ENCODE assay signal across 10 cellular contexts in the genomic region with DNA sequence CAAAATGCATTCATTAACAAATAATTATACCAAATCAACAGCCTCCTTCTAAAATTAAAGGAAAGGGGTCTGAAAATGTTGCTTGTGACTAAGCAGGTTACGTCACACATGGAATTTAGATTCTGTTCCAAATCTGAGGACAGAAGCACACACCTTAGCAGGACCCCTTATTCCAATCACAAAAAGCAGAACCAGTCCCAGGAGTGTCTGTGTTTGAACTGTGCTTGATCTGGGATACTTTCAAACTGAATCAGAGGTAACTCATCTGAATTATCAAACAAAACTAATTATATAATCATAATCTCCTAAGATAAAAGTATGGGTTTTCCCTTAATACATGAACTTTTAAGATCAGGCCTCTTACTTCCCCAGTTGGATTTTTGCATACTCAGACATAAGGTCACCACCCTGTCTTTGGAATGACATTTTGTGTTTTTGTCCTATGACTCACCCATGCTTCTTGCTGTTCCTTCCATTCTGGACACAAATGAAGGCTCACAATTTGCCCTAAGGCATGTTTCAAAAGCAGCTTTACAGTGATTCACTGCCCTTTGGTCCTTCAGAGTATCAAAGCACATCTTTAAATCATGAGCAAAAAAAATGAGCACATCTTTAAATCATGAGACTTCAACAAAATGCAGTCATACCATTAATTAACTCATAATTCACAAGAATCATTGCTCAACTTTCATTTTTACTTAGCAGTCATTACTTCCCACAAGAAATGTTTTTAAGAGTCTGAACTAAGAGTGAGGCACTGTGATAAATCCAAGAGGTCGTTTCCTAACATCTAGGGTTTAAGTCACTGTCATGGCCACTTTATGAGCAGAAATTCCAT. TPM values are rescaled to one million over a fixed set of nuclear protein-coding genes. Genes with fewer than 3 reads are reported as not detected.
DNase-seq lines count a peak whose midpoint lies in the region; ATAC-seq and TF ChIP-seq lines count a peak whose summit lies in the region.
"Had no signal": no experiment of that assay in that cellular context is flagged by ENCODE, and none has a peak within 500 bp of the region (broad histone marks: within the 10 kb centered on the region; RNA-seq: fewer than 3 reads in every experiment).

No MANE protein-coding gene starts in this region.

- peaks cover 0 to 5% of the 10 kb centered on the region in 2 donors for H3K9me3 Mint-ChIP-seq in stimulated activated naive CD8-positive, alpha-beta T cell treated with anti-CD3 and anti-CD28 coated beads, Interleukin-15, amount 100 ng/mL, for 72 hours
- H3K9me3 Mint-ChIP-seq in effector memory CD8-positive, alpha-beta T cell = peaks cover 6 to 16% of the 10 kb centered on the region in 2 donors

- H3K4me2 ChIP-seq in mammary epithelial cell (ENCODE audit: insufficient read depth, low read depth, low read length) = peak overlapping the region; percentile 65

- no peaks in the 10 kb centered on the region for H3K27me3 ChIP-seq in mammary epithelial cell (ENCODE audit: insufficient read depth, low read length)
- no peaks in the 10 kb centered on the region for H3K27me3 ChIP-seq in lower lobe of right lung (ENCODE audit: low read depth)

- no peaks in the 10 kb centered on the region for H3K4me1 Mint-ChIP-seq in stimulated activated naive CD8-positive, alpha-beta T cell treated with anti-CD3 and anti-CD28 coated beads, Interleukin-15, amount 100 ng/mL, for 72 hours
- H3K4me1 Mint-ChIP-seq in effector memory CD8-positive, alpha-beta T cell (ENCODE audit: low read depth in 2 of 2) = no peaks in the 10 kb centered on the region
- H3K4me1 Mint-ChIP-seq: CD4-positive, CD25-positive, alpha-beta regulatory T cell had no signal

- peaks cover 15% of the 10 kb centered on the region for H3K36me3 ChIP-seq in mammary epithelial cell (ENCODE audit: insufficient read depth, low read length)
- H3K36me3 ChIP-seq in lower lobe of right lung = no peaks in the 10 kb centered on the region

- intact Hi-C loops in mammary epithelial cell (cut with micrococcal nuclease) (loop anchor here (2.0 kb wide), 1 partner anchor 59 kb away; no protein-coding TSS in a partner anchor), lower lobe of right lung (cut with DNase I) (no loop called here)

- H3K9me3 ChIP-seq in mammary epithelial cell (replicated peaks; ENCODE audit: insufficient read depth, low read length) (no peaks in the 10 kb centered on the region), lower lobe of right lung (no peaks in the 10 kb centered on the region)

- peak overlapping the region in 1 of 3 experiments; percentile 17 for H3K4me3 ChIP-seq in mammary epithelial cell (replicated peaks in 1 of 3; ENCODE audit: insufficient read depth in 1 of 3, low read depth in 2 of 3, low read length in 3 of 3)
- no peak overlapping the region for H3K4me3 ChIP-seq in lower lobe of right lung

- H3K4me3 Mint-ChIP-seq in stimulated activated naive CD8-positive, alpha-beta T cell treated with anti-CD3 and anti-CD28 coated beads, Interleukin-15, amount 100 ng/mL, for 72 hours = no peak overlapping the region
- H3K4me3 Mint-ChIP-seq in effector memory CD8-positive, alpha-beta T cell = no peak overlapping the region

- H3K27me3 Mint-ChIP-seq in stimulated activated naive CD8-positive, alpha-beta T cell treated with anti-CD3 and anti-CD28 coated beads, Interleukin-15, amount 100 ng/mL, for 72 hours = no peaks in the 10 kb centered on the region
- H3K27me3 Mint-ChIP-seq in effector memory CD8-positive, alpha-beta T cell = no peaks in the 10 kb centered on the region
- H3K27me3 Mint-ChIP-seq: CD4-positive, CD25-positive, alpha-beta regulatory T cell had no signal

- TF ChIP-seq CTCF in mammary epithelial cell (conservative IDR thresholded peaks at IDR 0.05 in 1 of 2, IDR thresholded peaks at IDR 0.05 in 1 of 2; ENCODE audit: extremely low read depth in 1 of 2, insufficient read depth in 1 of 2, low read depth in 1 of 2, low read length in 2 of 2) (no peak), lower lobe of right lung (IDR thresholded peaks at IDR 0.05) (no peak)

- no peak overlapping the region for H3K9ac ChIP-seq in mammary epithelial cell (ENCODE audit: insufficient read depth, low read length)

- no peaks in the 10 kb centered on the region for H3K36me3 Mint-ChIP-seq in effector memory CD8-positive, alpha-beta T cell (ENCODE audit: insufficient read depth)
- H3K36me3 Mint-ChIP-seq: CD4-positive, CD25-positive, alpha-beta regulatory T cell had no signal

- H3K4me1 ChIP-seq in mammary epithelial cell (ENCODE audit: insufficient read depth, low read length) (peaks cover 19% of the 10 kb centered on the region), lower lobe of right lung (peaks cover 5% of the 10 kb centered on the region)

- in situ Hi-C loops in mammary epithelial cell (cut with MboI; ENCODE audit: low sequenced_read_pairs in 2 of 2) = no loop called here

- WGBS in mammary epithelial cell (ENCODE audit: low coverage, missing lambda C conversion rate) = 3% methylated on average over 2 of the region's 2 CpGs

- H4K20me1 ChIP-seq in mammary epithelial cell (ENCODE audit: insufficient read depth, low read length) = no peaks in the 10 kb centered on the region

- BruUV-seq in mammary epithelial cell (replicated peaks; lab: Mats Ljungman, UMichigan) = no TSS peak

- peak overlapping the region; percentile 86 for H3K27ac ChIP-seq in mammary epithelial cell (ENCODE audit: insufficient read depth, low read depth, low read length)
- H3K27ac ChIP-seq in lower lobe of right lung = peak overlapping the region; percentile 55

- peak; percentile 43 for ATAC-seq in stimulated activated naive CD8-positive, alpha-beta T cell treated with anti-CD3 and anti-CD28 coated beads, Interleukin-15, Interleukin-2, amounts not matched to agents 100 U/mL and 50 U/mL, for 24 hours
- ATAC-seq in stimulated activated naive CD8-positive, alpha-beta T cell treated with anti-CD3 and anti-CD28 coated beads, Interleukin-15, amount 100 ng/mL, for 72 hours = no peak
- peak; percentile 82 to 88 for ATAC-seq in lower lobe of right lung
- no peak for ATAC-seq in GM18868 (IDR thresholded peaks at IDR 0.05; ENCODE audit: unreplicated experiment)
- ATAC-seq in GM19328 (IDR thresholded peaks at IDR 0.05; ENCODE audit: unreplicated experiment) = no peak
- no peak for ATAC-seq in effector memory CD8-positive, alpha-beta T cell (replicated peaks)

- CTCF ChIA-PET in mammary epithelial cell (lab: Charles Lee; ENCODE audit: low non-redundant PET) = no interaction called here

- dilution Hi-C loops in mammary epithelial cell (cut with HindIII; ENCODE audit: low sequenced_read_pairs) = no loop called here

- H3K79me2 ChIP-seq in mammary epithelial cell (ENCODE audit: insufficient read depth, low read length) = peaks cover 81% of the 10 kb centered on the region

- no peak for DNase-seq in stimulated activated naive CD8-positive, alpha-beta T cell treated with anti-CD3 and anti-CD28 coated beads, Interleukin-15, Interleukin-2, amounts not matched to agents 100 U/mL and 50 U/mL, for 24 hours
- no peak for DNase-seq in stimulated activated naive CD8-positive, alpha-beta T cell treated with anti-CD3 and anti-CD28 coated beads, Interleukin-15, amount 100 ng/mL, for 72 hours
- DNase-seq in mammary epithelial cell = peak; percentile 100
- DNase-seq in lower lobe of right lung = no peak
- no peak for DNase-seq in effector memory CD8-positive, alpha-beta T cell
- DNase-seq in effector CD4-positive, alpha-beta T cell = no peak
- DNase-seq: activated CD4-positive, CD25-positive, alpha-beta regulatory T cell treated with anti-CD3 and anti-CD28 coated beads, Interleukin-2, amount 50 U/mL, for 72 hours; CD4-positive, CD25-positive, alpha-beta regulatory T cell had no signal

- H3K27ac Mint-ChIP-seq in stimulated activated naive CD8-positive, alpha-beta T cell treated with anti-CD3 and anti-CD28 coated beads, Interleukin-15, amount 100 ng/mL, for 72 hours = no peak overlapping the region
- no peak overlapping the region for H3K27ac Mint-ChIP-seq in effector memory CD8-positive, alpha-beta T cell
- H3K27ac Mint-ChIP-seq: CD4-positive, CD25-positive, alpha-beta regulatory T cell had no signal

- H2AFZ ChIP-seq in mammary epithelial cell (ENCODE audit: low read depth, low read length) = no peak overlapping the region

RNA-seq across cellular contexts. Expression of a gene that starts 35.4 kb away (rescaled TPM):
- total RNA-seq in mammary epithelial cell (100 to 1,000 TPM; 312 to 708 TPM), lower lobe of right lung (34.8 TPM)
- polyA plus RNA-seq in mammary epithelial cell = 140 TPM
- polyA minus RNA-seq in mammary epithelial cell = 473 TPM
- polyA plus RNA-seq: CD4-positive, CD25-positive, alpha-beta regulatory T cell had no signal

Comparison
In these comparisons a context has a peak if more than half of its experiments do, and no peak if none do; other contexts are left out.
1. ATAC-seq: peak in stimulated activated naive CD8-positive, alpha-beta T cell treated with anti-CD3 and anti-CD28 coated beads, Interleukin-15, Interleukin-2, amounts not matched to agents 100 U/mL and 50 U/mL, for 24 hours (single experiment) and lower lobe of right lung (2 of 2); none in stimulated activated naive CD8-positive, alpha-beta T cell treated with anti-CD3 and anti-CD28 coated beads, Interleukin-15, amount 100 ng/mL, for 72 hours (single experiment), GM18868 (single experiment), GM19328 (single experiment) and effector memory CD8-positive, alpha-beta T cell (single experiment).